ENCODE assay signal across 22 cellular contexts in the genomic region with DNA sequence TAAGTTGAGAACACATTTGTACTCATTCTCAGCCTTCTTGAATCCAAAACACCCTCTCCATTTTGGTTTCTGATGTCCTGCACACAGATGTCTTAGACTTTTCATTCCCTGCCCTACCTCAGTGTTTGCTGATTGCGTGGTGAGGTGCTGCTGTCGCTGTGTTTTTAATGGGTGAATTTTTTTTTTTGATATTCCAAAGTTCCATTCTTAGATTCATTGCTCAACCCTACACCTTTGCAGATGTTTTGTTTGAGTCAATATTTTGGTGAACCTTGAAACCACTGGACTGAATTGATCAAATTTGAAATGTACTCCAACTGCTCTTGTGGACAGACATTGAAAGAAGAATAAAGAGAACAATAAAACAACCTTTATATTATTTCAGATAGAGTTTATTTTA.
DNase-seq lines count a peak whose midpoint lies in the region; ATAC-seq, FAIRE-seq and TF ChIP-seq lines count a peak whose summit lies in the region.
"Had no signal": no experiment of that assay in that cellular context is flagged by ENCODE, and none has a peak within 500 bp of the region (broad histone marks: within the 10 kb centered on the region; RNA-seq: fewer than 3 reads in every experiment).

No MANE protein-coding gene starts in this region.

- H4K91ac ChIP-seq in neuronal stem cell (ENCODE audit: low read depth, low read length, poor library complexity) = no peak overlapping the region

- H3K9me2 ChIP-seq in GM23338 (ENCODE audit: insufficient read depth) = no peaks in the 10 kb centered on the region

- no peak overlapping the region for H3K18ac ChIP-seq in neuronal stem cell (ENCODE audit: low read length)

- intact Hi-C loops in right lobe of liver (cut with DNase I) = no loop called here
- intact Hi-C loops in dorsolateral prefrontal cortex (cut with DNase I) = no loop called here

- no peak overlapping the region; the same call in 1 of the 2 replicates for H3K27ac Mint-ChIP-seq in GM23338
- H3K27ac Mint-ChIP-seq: CD14-positive monocyte; CD4-positive, alpha-beta memory T cell; CD4-positive, CD25-positive, alpha-beta regulatory T cell; CD8-positive, alpha-beta memory T cell had no signal

- H4K20me1 ChIP-seq in GM23338 (replicated peaks; ENCODE audit: insufficient read depth) = no peaks in the 10 kb centered on the region
- H4K20me1 ChIP-seq: BLaER1 had no signal

- ATAC-seq in GM23338 = no peak
- peak; percentile 86 to 96 (median 92) for ATAC-seq in right lobe of liver

- H3K4me1 ChIP-seq in GM23338 (ENCODE audit: insufficient read depth) (no peaks in the 10 kb centered on the region), right lobe of liver (peaks cover 0 to 6% (median 2%) of the 10 kb centered on the region in 4 donors), neuronal stem cell (ENCODE audit: control insufficient read depth in 2 of 2, insufficient read depth in 1 of 2, low read depth in 1 of 2, low read length in 2 of 2) (peaks cover 0 to 4% of the 10 kb centered on the region in 2 donors)
- H3K4me1 ChIP-seq: BE2C, BLaER1 had no signal

- H3K4me1 Mint-ChIP-seq in GM23338 = peaks cover 6% of the 10 kb centered on the region; the same call in 1 of the 3 replicates
- H3K4me1 Mint-ChIP-seq: CD14-positive monocyte; CD4-positive, alpha-beta memory T cell; CD4-positive, CD25-positive, alpha-beta regulatory T cell; CD8-positive, alpha-beta memory T cell had no signal

- H2AK5ac ChIP-seq in neuronal stem cell (ENCODE audit: low read depth, low read length) = no peak overlapping the region

- FAIRE-seq in D721Med (lab: Jason Lieb, UNC) = peak; percentile 99
- FAIRE-seq: A204.1, G401.6, GM12891 had no signal

- H3K36me3 ChIP-seq in GM23338 (ENCODE audit: insufficient read depth) (no peaks in the 10 kb centered on the region), right lobe of liver (no peaks in the 10 kb centered on the region), neuronal stem cell (replicated peaks in 1 of 2; ENCODE audit: control insufficient read depth in 2 of 2, insufficient read depth in 2 of 2, low read length in 2 of 2) (no peaks in the 10 kb centered on the region)
- H3K36me3 ChIP-seq: BE2C, BLaER1 had no signal

- no peak overlapping the region for H3K4ac ChIP-seq in neuronal stem cell (ENCODE audit: low read length)

- H3K9me3 ChIP-seq in right lobe of liver (no peaks in the 10 kb centered on the region), neuronal stem cell (replicated peaks in 1 of 2; ENCODE audit: control insufficient read depth in 2 of 2, insufficient read depth in 1 of 2, low read depth in 1 of 2, low read length in 2 of 2) (no peaks in the 10 kb centered on the region)
- H3K9me3 ChIP-seq: BE2C, BLaER1 had no signal

- no peak overlapping the region for H3K4me2 ChIP-seq in GM23338
- H3K4me2 ChIP-seq in neuronal stem cell (ENCODE audit: insufficient read depth, low read length, poor library complexity, severe bottlenecking) = no peak overlapping the region
- H3K4me2 ChIP-seq: BLaER1 had no signal

- no peaks in the 10 kb centered on the region for H3F3A ChIP-seq in GM23338 (replicated peaks; ENCODE audit: low read depth)

- H2AFZ ChIP-seq in GM23338 (peak overlapping the region; percentile 35; the same call in 1 of the 2 replicates), neuronal stem cell (ENCODE audit: low read length) (peak overlapping the region; percentile 29)

- DNase-seq in D721Med (ENCODE audit: insufficient read length, low spot score) (no peak), GM23338 (ENCODE audit: low spot score) (no peak), right lobe of liver (peak in 1 of 3 donors; percentile 47), neuronal stem cell (ENCODE audit: low spot score) (no peak), NCI-H187 (lab: John Stamatoyannopoulos, UW) (no peak), dorsolateral prefrontal cortex (no peak), NCI-H1105 treated with DMSO at 0.1 percent for 48 hours (lab: John Stamatoyannopoulos, UW) (no peak)
- DNase-seq: 8988T; ACHN; BE2C; C1 segment of cervical spinal cord; CD4-positive, alpha-beta memory T cell; CD4-positive, CD25-positive, alpha-beta regulatory T cell; CD8-positive, alpha-beta memory T cell; COR-L47; DMS79 treated with DMSO at 0.1 percent for 48 hours; GF-D8 had no signal

- H2BK12ac ChIP-seq in neuronal stem cell (ENCODE audit: low read length) = no peak overlapping the region

- H3K27me3 ChIP-seq in GM23338 (ENCODE audit: insufficient read depth) = no peaks in the 10 kb centered on the region
- no peaks in the 10 kb centered on the region for H3K27me3 ChIP-seq in right lobe of liver
- no peaks in the 10 kb centered on the region for H3K27me3 ChIP-seq in neuronal stem cell (ENCODE audit: control insufficient read depth in 3 of 3, insufficient read depth in 3 of 3, low read depth in 1 of 3, low read length in 3 of 3)
- H3K27me3 ChIP-seq in dorsolateral prefrontal cortex = no peaks in the 10 kb centered on the region
- H3K27me3 ChIP-seq: BE2C, BLaER1 had no signal

- no peak overlapping the region for H2BK120ac ChIP-seq in neuronal stem cell (ENCODE audit: low read depth, low read length)

- no peak for TF ChIP-seq POLR2A in right lobe of liver (IDR thresholded peaks at IDR 0.05)

- H3K9me3 Mint-ChIP-seq in GM23338 = peaks cover 3% of the 10 kb centered on the region; the same call in 1 of the 3 replicates
- H3K9me3 Mint-ChIP-seq: CD8-positive, alpha-beta memory T cell had no signal

- H2BK5ac ChIP-seq in neuronal stem cell (ENCODE audit: low read length) = no peak overlapping the region

- WGBS in right lobe of liver (ENCODE audit: insufficient coverage, low coverage, low lambda C conversion rate, missing lambda C conversion rate) = 25% methylated on average over 2 of the region's 2 CpGs
- WGBS in neuronal stem cell (ENCODE audit: extremely low coverage in 2 of 2, insufficient read length in 2 of 2, insufficient replicate concordance in 1 of 2), 2 donors = no CpG with 5 or more reads among the region's 2 CpGs

- no peak overlapping the region for H4K8ac ChIP-seq in neuronal stem cell (ENCODE audit: low read depth, low read length)

- no peaks in the 10 kb centered on the region for H3K79me1 ChIP-seq in neuronal stem cell (ENCODE audit: low read depth, low read length)

- peaks cover 5% of the 10 kb centered on the region; the same call in 1 of the 3 replicates for H3K36me3 Mint-ChIP-seq in GM23338 (ENCODE audit: low read depth)
- H3K36me3 Mint-ChIP-seq: CD14-positive monocyte; CD4-positive, alpha-beta memory T cell; CD4-positive, CD25-positive, alpha-beta regulatory T cell; CD8-positive, alpha-beta memory T cell had no signal

- H2BK15ac ChIP-seq in neuronal stem cell (ENCODE audit: low read length) = no peak overlapping the region

- H3K14ac ChIP-seq in neuronal stem cell (ENCODE audit: low read length) = no peak overlapping the region

- H3K27ac ChIP-seq in GM23338 (ENCODE audit: low read depth) (no peak overlapping the region), right lobe of liver (peak overlapping the region in 1 of 3 donors; percentile 41), neuronal stem cell (replicated peaks; ENCODE audit: low read length) (no peak overlapping the region), dorsolateral prefrontal cortex (no peak overlapping the region)
- H3K27ac ChIP-seq: BLaER1 had no signal

- H3K4me3 ChIP-seq in GM23338 (no peak overlapping the region), right lobe of liver (no peak overlapping the region), neuronal stem cell (ENCODE audit: low read length in 2 of 2) (no peak overlapping the region), dorsolateral prefrontal cortex (no peak overlapping the region)
- H3K4me3 ChIP-seq: BLaER1 had no signal

- TF ChIP-seq CTCF in D721Med (IDR thresholded peaks at IDR 0.05; ENCODE audit: insufficient read depth, missing control alignments) (no peak), GM23338 (conservative IDR thresholded peaks at IDR 0.05; ENCODE audit: low read depth in 2 of 2) (no peak), right lobe of liver (IDR thresholded peaks at IDR 0.05) (no peak), dorsolateral prefrontal cortex (IDR thresholded peaks at IDR 0.05 in 54 of 56, conservative IDR thresholded peaks at IDR 0.05 in 2 of 56; ENCODE audit: low read depth in 1 of 56, partially characterized antibody in 56 of 56) (no peak)

- H3K4me3 Mint-ChIP-seq in GM23338 = no peak overlapping the region
- H3K4me3 Mint-ChIP-seq: CD14-positive monocyte; CD4-positive, alpha-beta memory T cell; CD4-positive, CD25-positive, alpha-beta regulatory T cell; CD8-positive, alpha-beta memory T cell had no signal

- no peak overlapping the region for H3K9ac ChIP-seq in neuronal stem cell (ENCODE audit: low read depth, low read length, poor library complexity)
- H3K9ac ChIP-seq: BLaER1 had no signal

- no peak overlapping the region for H3K23ac ChIP-seq in neuronal stem cell (ENCODE audit: low read depth, low read length, poor library complexity)

- H3K79me2 ChIP-seq in GM23338 (replicated peaks; ENCODE audit: insufficient read depth) = no peaks in the 10 kb centered on the region

- H3K27me3 Mint-ChIP-seq in GM23338 (ENCODE audit: insufficient read depth, low read depth, poor library complexity) = no peaks in the 10 kb centered on the region
- H3K27me3 Mint-ChIP-seq: CD4-positive, alpha-beta memory T cell; CD4-positive, CD25-positive, alpha-beta regulatory T cell had no signal

TF ChIP-seq in GM23338, 12 proteins besides CTCF, POLR2A, EP300 and RAD21 (continues in another document):
- TF ChIP-seq, protein P1, sequence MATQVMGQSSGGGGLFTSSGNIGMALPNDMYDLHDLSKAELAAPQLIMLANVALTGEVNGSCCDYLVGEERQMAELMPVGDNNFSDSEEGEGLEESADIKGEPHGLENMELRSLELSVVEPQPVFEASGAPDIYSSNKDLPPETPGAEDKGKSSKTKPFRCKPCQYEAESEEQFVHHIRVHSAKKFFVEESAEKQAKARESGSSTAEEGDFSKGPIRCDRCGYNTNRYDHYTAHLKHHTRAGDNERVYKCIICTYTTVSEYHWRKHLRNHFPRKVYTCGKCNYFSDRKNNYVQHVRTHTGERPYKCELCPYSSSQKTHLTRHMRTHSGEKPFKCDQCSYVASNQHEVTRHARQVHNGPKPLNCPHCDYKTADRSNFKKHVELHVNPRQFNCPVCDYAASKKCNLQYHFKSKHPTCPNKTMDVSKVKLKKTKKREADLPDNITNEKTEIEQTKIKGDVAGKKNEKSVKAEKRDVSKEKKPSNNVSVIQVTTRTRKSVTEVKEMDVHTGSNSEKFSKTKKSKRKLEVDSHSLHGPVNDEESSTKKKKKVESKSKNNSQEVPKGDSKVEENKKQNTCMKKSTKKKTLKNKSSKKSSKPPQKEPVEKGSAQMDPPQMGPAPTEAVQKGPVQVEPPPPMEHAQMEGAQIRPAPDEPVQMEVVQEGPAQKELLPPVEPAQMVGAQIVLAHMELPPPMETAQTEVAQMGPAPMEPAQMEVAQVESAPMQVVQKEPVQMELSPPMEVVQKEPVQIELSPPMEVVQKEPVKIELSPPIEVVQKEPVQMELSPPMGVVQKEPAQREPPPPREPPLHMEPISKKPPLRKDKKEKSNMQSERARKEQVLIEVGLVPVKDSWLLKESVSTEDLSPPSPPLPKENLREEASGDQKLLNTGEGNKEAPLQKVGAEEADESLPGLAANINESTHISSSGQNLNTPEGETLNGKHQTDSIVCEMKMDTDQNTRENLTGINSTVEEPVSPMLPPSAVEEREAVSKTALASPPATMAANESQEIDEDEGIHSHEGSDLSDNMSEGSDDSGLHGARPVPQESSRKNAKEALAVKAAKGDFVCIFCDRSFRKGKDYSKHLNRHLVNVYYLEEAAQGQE (IDR thresholded peaks at IDR 0.05; ENCODE audit: unreplicated experiment) = no peak
- no peak for TF ChIP-seq POLR2AphosphoS5 (IDR thresholded peaks at IDR 0.05; ENCODE audit: low read depth)
